15 cellular contexts compared by ENCODE assay signal in the genomic region with DNA sequence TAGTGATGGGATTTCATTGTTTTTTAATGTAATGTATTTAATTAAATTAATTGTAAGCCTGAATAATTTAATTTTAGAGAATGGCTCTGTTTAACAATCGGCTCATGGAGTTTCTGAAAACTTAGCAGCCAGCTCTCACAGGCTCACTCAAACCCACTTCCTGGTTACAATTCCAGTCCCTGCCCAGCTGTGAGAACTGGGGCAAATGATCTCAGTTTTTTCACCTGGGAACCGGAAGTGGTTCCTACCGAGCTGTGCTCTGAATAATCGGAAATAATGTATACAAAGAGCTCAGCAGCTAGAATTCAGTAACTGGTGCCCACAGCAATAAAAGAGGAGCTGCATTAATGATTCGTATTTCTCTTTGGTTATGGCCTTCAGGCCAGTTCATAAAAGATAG.
DNase-seq lines count a peak whose midpoint lies in the region; ATAC-seq and TF ChIP-seq lines count a peak whose summit lies in the region.
"Had no signal": no experiment of that assay in that cellular context is flagged by ENCODE, and none has a peak within 500 bp of the region (broad histone marks: within the 10 kb centered on the region; RNA-seq: fewer than 3 reads in every experiment).

No MANE protein-coding gene starts in this region.

- no peaks in the 10 kb centered on the region for H3K79me2 ChIP-seq in PC-9 (ENCODE audit: low read depth)

- no peaks in the 10 kb centered on the region for H3K4me1 ChIP-seq in PC-9 (replicated peaks; ENCODE audit: insufficient read depth)
- H3K4me1 ChIP-seq in esophagus muscularis mucosa, result peaks cover 0 to 46% (median 42%) of the 10 kb centered on the region in 4 donors
- H3K4me1 ChIP-seq: A549, lower lobe of right lung, uterus had no signal

- H3K4me2 ChIP-seq in PC-9, result no peak overlapping the region
- H3K4me2 ChIP-seq: A549 had no signal

- CTCF ChIA-PET in PC-9 (lab: Charles Lee), result no interaction called here

- H3K36me3 ChIP-seq in PC-9 (ENCODE audit: low read depth) (no peaks in the 10 kb centered on the region), esophagus muscularis mucosa (no peaks in the 10 kb centered on the region)
- H3K36me3 ChIP-seq: lower lobe of right lung, ovary, uterus had no signal

- TF ChIP-seq POLR2A in esophagus muscularis mucosa (IDR thresholded peaks at IDR 0.05; ENCODE audit: low read depth), result no peak

- H3K4me3 ChIP-seq in PC-9, result no peak overlapping the region
- H3K4me3 ChIP-seq in esophagus muscularis mucosa, result no peak overlapping the region
- H3K4me3 ChIP-seq: A549, lower lobe of right lung, ovary, uterus had no signal

- no peaks in the 10 kb centered on the region for H3K9me2 ChIP-seq in PC-9 (ENCODE audit: insufficient read depth)

- H3K9me3 ChIP-seq in PC-9 (ENCODE audit: insufficient read depth, low read depth) (no peaks in the 10 kb centered on the region), esophagus muscularis mucosa (no peaks in the 10 kb centered on the region)
- H3K9me3 ChIP-seq: lower lobe of right lung, ovary, uterus had no signal

- H3K27me3 ChIP-seq in PC-9 (ENCODE audit: insufficient read depth, low read depth), result 0 out of 2 replicates have a peak, but pooled peaks cover 15% of the 10 kb centered on the region
- H3K27me3 ChIP-seq in esophagus muscularis mucosa, result no peaks in the 10 kb centered on the region
- H3K27me3 ChIP-seq: ovary, uterus had no signal

- no peaks in the 10 kb centered on the region for H3F3A ChIP-seq in PC-9 (ENCODE audit: insufficient read depth, low read depth)

- BruUV-seq in PC-9 (replicated peaks; lab: Mats Ljungman, UMichigan), result no TSS peak

- DNase-seq in activated CD4-positive, alpha-beta T cell treated with anti-CD3 and anti-CD28 coated beads for 48 hours, result peak; percentile 30
- no peak for DNase-seq in activated CD4-positive, alpha-beta T cell treated with anti-CD3 and anti-CD28 coated beads, Interleukin-2, amount 50 U/mL, for 4 hours
- DNase-seq in activated T-helper 9 cell treated with anti-CD3 and anti-CD28 coated beads, Interleukin-2, amount 50 U/mL, for 16 hours (ENCODE audit: low read depth), result peak; percentile 12
- DNase-seq in stimulated activated CD8-positive, alpha-beta memory T cell treated with anti-CD3 and anti-CD28 coated beads, Interleukin-15, amount 100 ng/mL, for 1 hour (ENCODE audit: low read depth), result peak; percentile 2
- DNase-seq in PC-9, result no peak
- no peak for DNase-seq in esophagus muscularis mucosa (ENCODE audit: extremely low spot score)
- DNase-seq: DMS79 treated with DMSO at 0.1 percent for 48 hours, glutamatergic neuron, lower lobe of right lung, NCI-H1436 treated with DMSO at 0.1 percent for 48 hours, ovary had no signal

- POLR2A ChIA-PET in PC-9 (lab: Charles Lee; ENCODE audit: unreplicated experiment), result no interaction called here

- intact Hi-C loops in PC-9 (cut with micrococcal nuclease; ENCODE audit: unreplicated experiment) (no loop called here), esophagus muscularis mucosa (cut with DNase I) (no loop called here)

- TF ChIP-seq CTCF in PC-9 (conservative IDR thresholded peaks at IDR 0.05), result no peak
- TF ChIP-seq CTCF in esophagus muscularis mucosa (IDR thresholded peaks at IDR 0.05), result no peak

- H4K20me1 ChIP-seq in PC-9 (ENCODE audit: insufficient read depth), result no peaks in the 10 kb centered on the region

- H2AFZ ChIP-seq in PC-9, result no peak overlapping the region

- ATAC-seq in HG03097 (IDR thresholded peaks at IDR 0.05; ENCODE audit: low FRiP score, unreplicated experiment) (peak; percentile 86), GM21381 (IDR thresholded peaks at IDR 0.05; ENCODE audit: unreplicated experiment) (no peak)
- ATAC-seq: A549, lower lobe of right lung had no signal

- H3K27ac ChIP-seq in PC-9 (no peak overlapping the region), esophagus muscularis mucosa (replicated peaks in 1 of 4) (no peak overlapping the region)
- H3K27ac ChIP-seq: A549, lower lobe of right lung, ovary had no signal

- 73% methylated on average over 5 of the region's 5 CpGs for WGBS in esophagus muscularis mucosa

- no peak for TF ChIP-seq EP300 in esophagus muscularis mucosa (IDR thresholded peaks at IDR 0.05)

Comparison
In these comparisons a context has a peak if more than half of its experiments do, and no peak if none do; other contexts are left out.
1. DNase-seq: peak in activated CD4-positive, alpha-beta T cell treated with anti-CD3 and anti-CD28 coated beads for 48 hours (single experiment), activated T-helper 9 cell treated with anti-CD3 and anti-CD28 coated beads, Interleukin-2, amount 50 U/mL, for 16 hours (single experiment) and stimulated activated CD8-positive, alpha-beta memory T cell treated with anti-CD3 and anti-CD28 coated beads, Interleukin-15, amount 100 ng/mL, for 1 hour (single experiment); none in activated CD4-positive, alpha-beta T cell treated with anti-CD3 and anti-CD28 coated beads, Interleukin-2, amount 50 U/mL, for 4 hours (0 of 2), PC-9 (0 of 2) and esophagus muscularis mucosa (single experiment).